ENCODE assay signal across 9 cellular contexts in genomic region chr1:218304281-218305039, GRCh38. TPM values are rescaled to one million over a fixed set of nuclear protein-coding genes. Genes with fewer than 3 reads are reported as not detected.
DNase-seq lines count a peak whose midpoint lies in the region; ATAC-seq and TF ChIP-seq lines count a peak whose summit lies in the region.
"Had no signal": no experiment of that assay in that cellular context is flagged by ENCODE, and none has a peak within 500 bp of the region (broad histone marks: within the 10 kb centered on the region; RNA-seq: fewer than 3 reads in every experiment).

No MANE protein-coding gene starts in this region.

- no peak overlapping the region for H3K4me2 ChIP-seq in MM.1S (ENCODE audit: low read depth, low read length)

- H3K36me3 ChIP-seq in effector memory CD4-positive, alpha-beta T cell (ENCODE audit: control insufficient read depth, insufficient read depth, low read length), result peaks cover 18% of the 10 kb centered on the region
- peaks cover 0 to 42% (median 32%) of the 10 kb centered on the region in 4 donors for H3K36me3 ChIP-seq in stomach
- no peaks in the 10 kb centered on the region for H3K36me3 ChIP-seq in MM.1S (replicated peaks; ENCODE audit: insufficient read depth, low read length)

- TF ChIP-seq CTCF in fibroblast of villous mesenchyme (IDR thresholded peaks at IDR 0.05; ENCODE audit: insufficient read depth, low read depth, low read length), result no peak
- no peak for TF ChIP-seq CTCF in stomach (IDR thresholded peaks at IDR 0.05)
- no peak for TF ChIP-seq CTCF in MM.1S (IDR thresholded peaks at IDR 0.05; ENCODE audit: low read length)

- H3K27ac ChIP-seq in effector memory CD4-positive, alpha-beta T cell (ENCODE audit: insufficient read depth, low read length, poor library complexity, severe bottlenecking), result no peak overlapping the region
- H3K27ac ChIP-seq in stomach, result no peak overlapping the region
- H3K27ac ChIP-seq in MM.1S (ENCODE audit: low read length), result no peak overlapping the region

- H2AFZ ChIP-seq in MM.1S (ENCODE audit: low read length), result no peak overlapping the region

- TF ChIP-seq EP300 in stomach (IDR thresholded peaks at IDR 0.05), result no peak

- no peaks in the 10 kb centered on the region for H3K9me3 ChIP-seq in effector memory CD4-positive, alpha-beta T cell (ENCODE audit: control insufficient read depth, low read length)
- H3K9me3 ChIP-seq in stomach (no peaks in the 10 kb centered on the region), MM.1S (replicated peaks; ENCODE audit: insufficient read depth, low read length) (no peaks in the 10 kb centered on the region)

- peaks cover 30% of the 10 kb centered on the region for H3K79me2 ChIP-seq in MM.1S (ENCODE audit: low read length)

- no peaks in the 10 kb centered on the region for H3K27me3 ChIP-seq in effector memory CD4-positive, alpha-beta T cell (replicated peaks; ENCODE audit: control insufficient read depth, insufficient read depth, low read length, poor library complexity, severe bottlenecking)
- no peaks in the 10 kb centered on the region for H3K27me3 ChIP-seq in stomach
- H3K27me3 ChIP-seq in MM.1S (replicated peaks; ENCODE audit: insufficient read depth, low read length), result no peaks in the 10 kb centered on the region

- 65 to 79% (median 72%) methylated on average over 8 of the region's 8 CpGs for WGBS in stomach, 5 donors

- no peaks in the 10 kb centered on the region for H3K9me2 ChIP-seq in MM.1S (replicated peaks; ENCODE audit: insufficient read depth, low read length)

- ATAC-seq in HG02938 (IDR thresholded peaks at IDR 0.05; ENCODE audit: unreplicated experiment), result peak; percentile 69
- no peak for ATAC-seq in esophagus mucosa

- DNase-seq in COR-L47 (lab: John Stamatoyannopoulos, UW), result peak; percentile 81
- peak; percentile 79 for DNase-seq in NCI-H2171 treated with DMSO at 0.1 percent for 48 hours (lab: John Stamatoyannopoulos, UW)
- DNase-seq in fibroblast of villous mesenchyme (ENCODE audit: low read depth), result peak; percentile 47
- no peak for DNase-seq in effector memory CD4-positive, alpha-beta T cell
- no peak for DNase-seq in stomach
- no peak for DNase-seq in MM.1S
- DNase-seq: CD4-positive, alpha-beta T cell had no signal

- intact Hi-C loops in stomach (cut with DNase I; ENCODE audit: low total_unique reads), result no loop called here

- TF ChIP-seq POLR2A in stomach (IDR thresholded peaks at IDR 0.05), result no peak

- no peaks in the 10 kb centered on the region for H3K4me1 ChIP-seq in effector memory CD4-positive, alpha-beta T cell (ENCODE audit: control insufficient read depth, insufficient read depth, low read length, poor library complexity, severe bottlenecking)
- peaks cover 0 to 21% (median 10%) of the 10 kb centered on the region in 4 donors for H3K4me1 ChIP-seq in stomach
- H3K4me1 ChIP-seq in MM.1S (ENCODE audit: low read length), result no peaks in the 10 kb centered on the region

- no peaks in the 10 kb centered on the region for H3F3A ChIP-seq in MM.1S (ENCODE audit: insufficient read depth, low read length)

- H3K4me3 ChIP-seq in fibroblast of villous mesenchyme (ENCODE audit: low read depth, low read length) (no peak overlapping the region), stomach (no peak overlapping the region), MM.1S (ENCODE audit: low read length) (no peak overlapping the region)
- no peak overlapping the region for H3K4me3 ChIP-seq in effector memory CD4-positive, alpha-beta T cell (ENCODE audit: insufficient read depth, low read depth, low read length, poor library complexity, severe bottlenecking)

- peaks cover 5% of the 10 kb centered on the region; the same call in 1 of the 2 replicates for H4K20me1 ChIP-seq in MM.1S (ENCODE audit: insufficient read depth, low read length)

- no peak overlapping the region for H3K9ac ChIP-seq in MM.1S (ENCODE audit: low read length)

RNA-seq across cellular contexts. Expression of gene RRP15, which starts 19.4 kb away (rescaled TPM):
- total RNA-seq in fibroblast of villous mesenchyme, result 7.8 and 10.6 TPM in 2 replicates
- 12.4 TPM for total RNA-seq in esophagus mucosa
- 10 to 100 TPM in 4 of 5 donors, 1 to 10 TPM in 1; 3.1 to 70.1 (median 20.1) TPM for total RNA-seq in stomach
- polyA plus RNA-seq in stomach, result 1 to 10 TPM; 2.6 to 3.8 (median 3.0) TPM

RNA-seq across cellular contexts. Expression of gene TGFB2, which starts 40.7 kb away (rescaled TPM):
- total RNA-seq in fibroblast of villous mesenchyme (28.0 and 36.3 TPM in 2 replicates), esophagus mucosa (0.44 TPM), stomach (10 to 100 TPM in 2 of 5 donors, 1 to 10 TPM in 2, not detected in 1; 1.2 to 13.6 (median 7.2) TPM)
- 1 to 10 TPM in 2 of 3 donors, under 1 TPM in 1; 0.35 to 3.2 (median 2.3) TPM for polyA plus RNA-seq in stomach

Comparison
In these comparisons a context has a peak if more than half of its experiments do, and no peak if none do; other contexts are left out.
1. DNase-seq: peak in COR-L47 (single experiment), NCI-H2171 treated with DMSO at 0.1 percent for 48 hours (single experiment) and fibroblast of villous mesenchyme (single experiment); none in effector memory CD4-positive, alpha-beta T cell (0 of 3), stomach (single experiment) and MM.1S (single experiment).